21 cellular contexts compared by ENCODE assay signal in genomic region chr13:110496281-110496680, GRCh38.
"Had no signal": no experiment of that assay in that cellular context is flagged by ENCODE, and none has a peak within 500 bp of the region (broad histone marks: within the 10 kb centered on the region; RNA-seq: fewer than 3 reads in every experiment).

No MANE protein-coding gene starts in this region.

- DNase-seq: KBM-7, MV-4-11, NCI-H1048, NCI-H1105, NCI-H1417, NCI-H146, NCI-H187, NCI-H2029, NCI-H2081 treated with DMSO at 0.1 percent for 48 hours, NCI-H2171, NCI-H226, NCI-H446, NCI-H510A, NCI-H524 treated with DMSO at 0.1 percent for 48 hours, NCI-H69, NCI-H774, Right ventricle myocardium superior, RPMI8226, SIG-M5 had no signal

- H3K27ac ChIP-seq: SJSA1, SK-N-MC had no signal

- H3K4me3 ChIP-seq: SJSA1, SK-N-MC had no signal

- H3K27me3 ChIP-seq: SJSA1 had no signal
